Comparison of ENCODE assay signal across 15 cellular contexts in genomic region chr7:140200102-140200989, GRCh38. TPM values are rescaled to one million over a fixed set of nuclear protein-coding genes. Genes with fewer than 3 reads are reported as not detected.
A peak's percentile ranks its signal among the peaks of the same experiment; 100 is the strongest.
DNase-seq lines count a peak whose midpoint lies in the region; ATAC-seq, FAIRE-seq and TF ChIP-seq lines count a peak whose summit lies in the region.
"Had no signal": no experiment of that assay in that cellular context is flagged by ENCODE, and none has a peak within 500 bp of the region (broad histone marks: within the 10 kb centered on the region; RNA-seq: fewer than 3 reads in every experiment).

No MANE protein-coding gene starts in this region.

- dilution Hi-C loops in endothelial cell of umbilical vein (cut with MboI; ENCODE audit: extremely low pct_ligation_motif_present, low sequenced_read_pairs) = no loop called here

- POLR2A ChIA-PET in endothelial cell of umbilical vein (lab: Charles Lee) = no interaction called here

- H3K9ac ChIP-seq in endothelial cell of umbilical vein (replicated peaks; ENCODE audit: extremely low read depth, insufficient read depth, low read length) = no peak overlapping the region

- H3K36me3 ChIP-seq in endothelial cell of umbilical vein (ENCODE audit: control insufficient read depth in 2 of 2, extremely low read depth in 1 of 2, insufficient read depth in 2 of 2, low read length in 2 of 2) = no peaks in the 10 kb centered on the region
- H3K36me3 ChIP-seq: esophagus squamous epithelium, HAP-1 had no signal

- BruUV-seq in endothelial cell of umbilical vein (replicated peaks; lab: Mats Ljungman, UMichigan) = no TSS peak

- peak; percentile 96 for FAIRE-seq in endothelial cell of umbilical vein (lab: Jason Lieb, UNC)

- intact Hi-C loops in endothelial cell of umbilical vein (cut with micrococcal nuclease) = no loop called here
- intact Hi-C loops in posterior cingulate gyrus (cut with DNase I) = no loop called here

- TF ChIP-seq CTCF in endothelial cell of umbilical vein (IDR thresholded peaks at IDR 0.05; ENCODE audit: extremely low read depth in 1 of 2, insufficient read depth in 1 of 2, low read depth in 1 of 2, low read length in 2 of 2) = no peak
- no peak for TF ChIP-seq CTCF in GM13976 (IDR thresholded peaks at IDR 0.05; ENCODE audit: borderline replicate concordance, control extremely low read depth, extremely low read depth, insufficient read depth, missing control alignments)

- H3K9me3 ChIP-seq in endothelial cell of umbilical vein (replicated peaks; ENCODE audit: control insufficient read depth, insufficient read depth, low read length) = no peaks in the 10 kb centered on the region
- H3K9me3 ChIP-seq: esophagus squamous epithelium, HAP-1 had no signal

- DNase-seq in Ammon's horn (ENCODE audit: low spot score) (peak; percentile 35), NCI-H460 (ENCODE audit: extremely low read depth, low read depth) (peak; percentile 47), endothelial cell of umbilical vein (ENCODE audit: low read depth, low spot score) (peak; percentile 86), mucosa of gallbladder (ENCODE audit: low spot score) (peak; percentile 18), posterior cingulate gyrus (no peak), GM13976 (ENCODE audit: low spot score) (no peak)
- no peak for DNase-seq in stimulated activated naive CD4-positive, alpha-beta T cell (lab: John Stamatoyannopoulos, UW)
- DNase-seq: activated B cell treated with CpG ODN at 0.5 μM for 24 hours; activated naive CD4-positive, alpha-beta T cell treated with anti-CD3 and anti-CD28 coated beads, Interleukin-2, amount 10 ng/mL, durations not matched to agents 7 days and 5 days; C1 segment of cervical spinal cord; esophagus squamous epithelium; natural killer cell; NCI-H526 treated with DMSO at 0.1 percent for 48 hours had no signal

- no peaks in the 10 kb centered on the region for H3K9me1 ChIP-seq in endothelial cell of umbilical vein (replicated peaks; ENCODE audit: control insufficient read depth, extremely low read depth, insufficient read depth, low read length)

- H3K4me1 ChIP-seq in endothelial cell of umbilical vein (ENCODE audit: control insufficient read depth, extremely low read depth, insufficient read depth, low read length) = peaks cover 6% of the 10 kb centered on the region
- H3K4me1 ChIP-seq: HAP-1 had no signal

- peak overlapping the region; percentile 37 for H3K4me2 ChIP-seq in endothelial cell of umbilical vein (ENCODE audit: insufficient read depth, low read length)

- H3K79me2 ChIP-seq in endothelial cell of umbilical vein (ENCODE audit: control insufficient read depth, insufficient read depth, low read length) = no peaks in the 10 kb centered on the region

- no peak for ATAC-seq in GM18517 (IDR thresholded peaks at IDR 0.05; ENCODE audit: unreplicated experiment)
- ATAC-seq: natural killer cell had no signal

- CTCF ChIA-PET in endothelial cell of umbilical vein (lab: Charles Lee) = no interaction called here

- peaks cover 3 to 7% of the 10 kb centered on the region in 2 experiments for H3K27me3 ChIP-seq in endothelial cell of umbilical vein (ENCODE audit: control insufficient read depth in 2 of 2, insufficient read depth in 2 of 2, low read length in 2 of 2)
- H3K27me3 ChIP-seq: esophagus squamous epithelium had no signal

- no peak overlapping the region for H3K27ac ChIP-seq in endothelial cell of umbilical vein (ENCODE audit: insufficient read depth, low read depth, low read length)

- H2AFZ ChIP-seq in endothelial cell of umbilical vein (ENCODE audit: low read depth, low read length) = peak overlapping the region; percentile 3

- H3K4me3 ChIP-seq in endothelial cell of umbilical vein (replicated peaks in 1 of 3; ENCODE audit: insufficient read depth in 1 of 3, low read depth in 1 of 3, low read length in 3 of 3) = no peak overlapping the region
- H3K4me3 ChIP-seq: esophagus squamous epithelium, HAP-1 had no signal

- in situ Hi-C loops in GM13976 (cut with MboI; ENCODE audit: low sequenced_read_pairs, unreplicated experiment) = no loop called here

- no peaks in the 10 kb centered on the region for H4K20me1 ChIP-seq in endothelial cell of umbilical vein (replicated peaks; ENCODE audit: control insufficient read depth, extremely low read depth, insufficient read depth, low read length)

- no peak for TF ChIP-seq POLR2A in endothelial cell of umbilical vein (IDR thresholded peaks at IDR 0.05; ENCODE audit: low read depth, low read length)

TF ChIP-seq in endothelial cell of umbilical vein, 7 proteins besides CTCF, POLR2A, EP300 and RAD21:
- TF ChIP-seq FOS (IDR thresholded peaks at IDR 0.05; ENCODE audit: borderline replicate concordance, insufficient read depth, low read length) = peak; percentile 68
- TF ChIP-seq JUN (IDR thresholded peaks at IDR 0.05; ENCODE audit: borderline replicate concordance, insufficient read depth, insufficient read length, low read depth) = peak; percentile 73
- no peak for TF ChIP-seq MYC (IDR thresholded peaks at IDR 0.05; ENCODE audit: low read depth, low read length)
- no peak for TF ChIP-seq EZH2 (IDR thresholded peaks at IDR 0.05; ENCODE audit: borderline replicate concordance, low read depth, low read length, severe bottlenecking)
- TF ChIP-seq, protein P1, sequence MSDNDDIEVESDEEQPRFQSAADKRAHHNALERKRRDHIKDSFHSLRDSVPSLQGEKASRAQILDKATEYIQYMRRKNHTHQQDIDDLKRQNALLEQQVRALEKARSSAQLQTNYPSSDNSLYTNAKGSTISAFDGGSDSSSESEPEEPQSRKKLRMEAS (IDR thresholded peaks at IDR 0.05; ENCODE audit: insufficient read depth, insufficient read length) = peak; percentile 64
- no peak for TF ChIP-seq GATA2 (IDR thresholded peaks at IDR 0.05; ENCODE audit: insufficient read depth, insufficient read length, low read depth, low read length)

RNA-seq across cellular contexts. Expression of gene KDM7A, which starts 23.6 kb away (rescaled TPM):
- total RNA-seq in NCI-H460 (2014; rRNA removed; shearing (Covaris generic)) = 8.8 and 11.0 TPM in 2 replicates
- 0.97 and 1.9 TPM in 2 replicates for polyA plus RNA-seq in NCI-H460 (2014; cell fraction: nucleus; rRNA removed)
- total RNA-seq in endothelial cell of umbilical vein (4.9 and 7.3 TPM in 2 replicates), mucosa of gallbladder (9.7 TPM)
- 1.8 and 2.4 TPM in 2 replicates for polyA plus RNA-seq in endothelial cell of umbilical vein
- polyA plus RNA-seq in endothelial cell of umbilical vein (2011; cell fraction: cytosol; rRNA removed) = 1.7 and 2.2 TPM in 2 replicates
- polyA plus RNA-seq in endothelial cell of umbilical vein (2011; cell fraction: nucleus; rRNA removed) = 17.8 and 29.5 TPM in 2 replicates
- polyA plus RNA-seq in endothelial cell of umbilical vein (2012) = 3.5 and 3.7 TPM in 2 replicates
- 8.8 and 9.0 TPM in 2 replicates for polyA minus RNA-seq in endothelial cell of umbilical vein
- polyA minus RNA-seq in endothelial cell of umbilical vein (2011; cell fraction: cytosol; rRNA and poly(A)+ RNA removed) = 1.9 TPM
- 14.9 and 15.7 TPM in 2 replicates for polyA minus RNA-seq in endothelial cell of umbilical vein (2011; cell fraction: nucleus; rRNA and poly(A)+ RNA removed)

Comparison
In these comparisons a context has a peak if more than half of its experiments do, and no peak if none do; other contexts are left out.
1. DNase-seq: peak in Ammon's horn (single experiment), NCI-H460 (single experiment), endothelial cell of umbilical vein (single experiment) and mucosa of gallbladder (single experiment); none in stimulated activated naive CD4-positive, alpha-beta T cell (0 of 6), posterior cingulate gyrus (0 of 10) and GM13976 (single experiment).